24 cellular contexts compared by ENCODE assay signal in genomic region chr22:46518038-46518437, GRCh38.
"Had no signal": no experiment of that assay in that cellular context is flagged by ENCODE, and none has a peak within 500 bp of the region (broad histone marks: within the 10 kb centered on the region; RNA-seq: fewer than 3 reads in every experiment).

No MANE protein-coding gene starts in this region.

- ATAC-seq: foreskin keratinocyte; left colon; naive thymus-derived CD8-positive, alpha-beta T cell; pancreas; stimulated activated naive B cell treated with anti-CD40 and anti-IgM and Interleukin-4, amounts not matched to agents 10 μg/mL and 1 μg/mL and 100 μg/mL, for 72 hours had no signal

- H3K27me3 ChIP-seq: cardiac muscle cell, dorsolateral prefrontal cortex, esophagus muscularis mucosa, foreskin keratinocyte, gastroesophageal sphincter, heart right ventricle, pancreas, right lobe of liver had no signal

- H3K36me3 ChIP-seq: cardiac muscle cell, esophagus muscularis mucosa, gastroesophageal sphincter, heart right ventricle, pancreas, right lobe of liver, thoracic aorta, transverse colon had no signal

- H3K4me3 ChIP-seq: cardiac muscle cell, dorsolateral prefrontal cortex, esophagus muscularis mucosa, gastroesophageal sphincter, heart right ventricle, pancreas, right lobe of liver, thoracic aorta, transverse colon had no signal

- DNase-seq: dorsolateral prefrontal cortex; effector CD4-positive, alpha-beta T cell; foreskin keratinocyte; glutamatergic neuron; heart right ventricle; hypothalamus; immature natural killer cell; kidney glomerular epithelial cell; left colon; mammary epithelial cell; naive thymus-derived CD8-positive, alpha-beta T cell; nephron progenitor cell; occipital lobe; small intestine; stimulated activated CD4-positive, alpha-beta T cell treated with anti-CD3 and anti-CD28 coated beads, Interleukin-15, amount 100 ng/mL, for 24 hours; stimulated activated CD4-positive, alpha-beta T cell treated with anti-CD3 and anti-CD28 coated beads, Interleukin-2, amount 100 ng/mL, for 48 hours; stimulated activated naive B cell treated with anti-CD40 and anti-IgM and Interleukin-4, amounts not matched to agents 10 μg/mL and 1 μg/mL and 100 μg/mL, for 72 hours; transverse colon had no signal

- FAIRE-seq: pancreas, small intestine had no signal

- H3K4me1 ChIP-seq: esophagus muscularis mucosa, gastroesophageal sphincter, pancreas, right lobe of liver, transverse colon had no signal

- H3K9me3 ChIP-seq: esophagus muscularis mucosa, gastroesophageal sphincter, heart right ventricle, pancreas, right lobe of liver, thoracic aorta, transverse colon had no signal

- H3K27ac ChIP-seq: cardiac muscle cell, dorsolateral prefrontal cortex, foreskin keratinocyte, gastroesophageal sphincter, heart right ventricle, pancreas, right lobe of liver, thoracic aorta, transverse colon had no signal
